ENCODE assay signal across 1 cellular context in the genomic region with DNA sequence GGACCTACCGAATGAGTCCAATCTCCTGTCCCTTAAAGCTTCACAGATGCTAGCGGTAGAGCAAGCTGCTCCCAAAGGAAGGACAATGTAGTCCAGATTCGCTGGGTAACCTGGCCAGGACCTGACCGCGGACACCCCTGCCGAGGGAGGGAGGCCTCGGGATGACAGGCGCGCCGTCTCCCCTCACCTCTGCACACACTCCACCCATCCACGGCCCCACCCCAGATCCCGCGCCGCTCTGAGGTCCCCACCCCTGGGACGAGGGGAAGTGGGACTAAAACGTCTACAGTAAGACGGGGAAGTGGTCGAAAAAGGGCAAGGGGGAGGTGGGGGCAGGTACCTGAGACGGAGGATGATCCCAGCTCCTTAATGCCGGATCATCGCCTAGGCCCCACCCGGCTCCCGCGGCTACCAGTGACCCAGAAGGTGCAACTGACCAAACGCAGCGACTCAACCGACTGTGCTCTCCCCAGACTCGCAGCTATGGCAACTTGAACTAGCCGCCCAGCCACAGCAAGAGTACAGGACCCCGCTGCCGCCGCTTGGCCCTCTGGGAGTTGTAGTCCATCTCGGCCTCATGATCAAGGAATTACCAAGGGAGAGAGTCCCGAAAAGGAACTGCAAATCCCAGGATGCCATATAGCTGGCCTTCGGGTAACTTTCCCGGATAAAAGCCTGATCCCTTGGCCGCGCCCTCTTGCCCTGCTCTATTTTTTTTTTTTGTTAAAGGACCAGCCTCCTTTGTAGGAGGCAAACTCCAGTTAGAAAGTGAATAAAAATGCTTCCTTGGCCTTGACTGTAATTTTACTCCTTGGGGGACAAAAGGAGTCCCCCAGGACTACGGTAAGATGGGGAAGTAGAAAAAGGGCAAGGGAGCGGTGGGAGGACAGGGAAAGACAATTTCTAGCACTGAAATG.
A peak's percentile ranks its signal among the peaks of the same experiment; 100 is the strongest.
TF ChIP-seq lines count a peak whose summit lies in the region.

A gene (minus strand): TSS at position 498 of the 917 bp plus-strand sequence.

TF ChIP-seq in H1, 55 proteins besides CTCF, POLR2A, EP300 and RAD21:
- TF ChIP-seq, protein P1, sequence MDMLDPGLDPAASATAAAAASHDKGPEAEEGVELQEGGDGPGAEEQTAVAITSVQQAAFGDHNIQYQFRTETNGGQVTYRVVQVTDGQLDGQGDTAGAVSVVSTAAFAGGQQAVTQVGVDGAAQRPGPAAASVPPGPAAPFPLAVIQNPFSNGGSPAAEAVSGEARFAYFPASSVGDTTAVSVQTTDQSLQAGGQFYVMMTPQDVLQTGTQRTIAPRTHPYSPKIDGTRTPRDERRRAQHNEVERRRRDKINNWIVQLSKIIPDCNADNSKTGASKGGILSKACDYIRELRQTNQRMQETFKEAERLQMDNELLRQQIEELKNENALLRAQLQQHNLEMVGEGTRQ (IDR thresholded peaks at IDR 0.05; ENCODE audit: low read length) = no peak
- no peak for TF ChIP-seq BCL11A (IDR thresholded peaks at IDR 0.05; ENCODE audit: low read depth in 2 of 2, low read length in 2 of 2)
- no peak for TF ChIP-seq TCF12 (IDR thresholded peaks at IDR 0.05; ENCODE audit: low read depth, low read length)
- TF ChIP-seq, protein P2, sequence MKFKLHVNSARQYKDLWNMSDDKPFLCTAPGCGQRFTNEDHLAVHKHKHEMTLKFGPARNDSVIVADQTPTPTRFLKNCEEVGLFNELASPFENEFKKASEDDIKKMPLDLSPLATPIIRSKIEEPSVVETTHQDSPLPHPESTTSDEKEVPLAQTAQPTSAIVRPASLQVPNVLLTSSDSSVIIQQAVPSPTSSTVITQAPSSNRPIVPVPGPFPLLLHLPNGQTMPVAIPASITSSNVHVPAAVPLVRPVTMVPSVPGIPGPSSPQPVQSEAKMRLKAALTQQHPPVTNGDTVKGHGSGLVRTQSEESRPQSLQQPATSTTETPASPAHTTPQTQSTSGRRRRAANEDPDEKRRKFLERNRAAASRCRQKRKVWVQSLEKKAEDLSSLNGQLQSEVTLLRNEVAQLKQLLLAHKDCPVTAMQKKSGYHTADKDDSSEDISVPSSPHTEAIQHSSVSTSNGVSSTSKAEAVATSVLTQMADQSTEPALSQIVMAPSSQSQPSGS (IDR thresholded peaks at IDR 0.05; ENCODE audit: low read length) = no peak
- no peak for TF ChIP-seq EGR1 (IDR thresholded peaks at IDR 0.05; ENCODE audit: borderline replicate concordance, low read depth, low read length)
- no peak for TF ChIP-seq SP1 (IDR thresholded peaks at IDR 0.05; ENCODE audit: low read depth, low read length)
- peak; percentile 39; the same call in 1 of the 2 replicates for TF ChIP-seq PHF8 (conservative IDR thresholded peaks at IDR 0.05; ENCODE audit: low read depth, low read length)
- peak; percentile 87 for TF ChIP-seq TAF1 (IDR thresholded peaks at IDR 0.05; ENCODE audit: low read depth, low read length)
- no peak for TF ChIP-seq GABPA (IDR thresholded peaks at IDR 0.05; ENCODE audit: borderline replicate concordance, insufficient read depth, low read length)
- TF ChIP-seq CREB1 (IDR thresholded peaks at IDR 0.05) = peak; percentile 32; the same call in 1 of the 2 replicates
- TF ChIP-seq CBX8 (IDR thresholded peaks at IDR 0.05; ENCODE audit: borderline replicate concordance, low read depth, low read length) = no peak
- no peak for TF ChIP-seq SIRT6 (IDR thresholded peaks at IDR 0.05; ENCODE audit: low read length)
- TF ChIP-seq ASH2L (IDR thresholded peaks at IDR 0.05; ENCODE audit: low read length) = peak; percentile 92
- TF ChIP-seq EZH2 (IDR thresholded peaks at IDR 0.05; ENCODE audit: low read depth, low read length, severe bottlenecking) = no peak
- TF ChIP-seq CTBP2 (IDR thresholded peaks at IDR 0.05; ENCODE audit: borderline replicate concordance, insufficient read depth, insufficient read length, low read length) = no peak
- TF ChIP-seq POU5F1 (IDR thresholded peaks at IDR 0.05; ENCODE audit: low read depth, low read length) = no peak
- TF ChIP-seq SIX5 (IDR thresholded peaks at IDR 0.05; ENCODE audit: low read depth, low read length) = peak; percentile 94
- TF ChIP-seq JUND (IDR thresholded peaks at IDR 0.05; ENCODE audit: low read length) = no peak
- TF ChIP-seq KDM4A (IDR thresholded peaks at IDR 0.05; ENCODE audit: low read depth, low read length, severe bottlenecking) = peak; percentile 64
- no peak for TF ChIP-seq CEBPB (IDR thresholded peaks at IDR 0.05; ENCODE audit: low read depth, low read length)
- TF ChIP-seq SP2 (IDR thresholded peaks at IDR 0.05; ENCODE audit: low read length) = no peak
- TF ChIP-seq RXRA (IDR thresholded peaks at IDR 0.05; ENCODE audit: insufficient read depth, low read depth, low read length) = no peak
- TF ChIP-seq GTF2F1 (IDR thresholded peaks at IDR 0.05; ENCODE audit: borderline replicate concordance, low read depth, low read length) = no peak
- no peak for TF ChIP-seq TAF7 (optimal IDR thresholded peaks at IDR 0.05; ENCODE audit: borderline replicate concordance, low read depth, low read length)
- TF ChIP-seq, protein P3, sequence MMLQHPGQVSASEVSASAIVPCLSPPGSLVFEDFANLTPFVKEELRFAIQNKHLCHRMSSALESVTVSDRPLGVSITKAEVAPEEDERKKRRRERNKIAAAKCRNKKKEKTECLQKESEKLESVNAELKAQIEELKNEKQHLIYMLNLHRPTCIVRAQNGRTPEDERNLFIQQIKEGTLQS (IDR thresholded peaks at IDR 0.05; ENCODE audit: insufficient read depth, low read depth, low read length) = no peak
- TF ChIP-seq YY1 (IDR thresholded peaks at IDR 0.05; ENCODE audit: low read depth, low read length) = peak; percentile 50; the same call in 1 of the 2 replicates
- TF ChIP-seq, protein P4, sequence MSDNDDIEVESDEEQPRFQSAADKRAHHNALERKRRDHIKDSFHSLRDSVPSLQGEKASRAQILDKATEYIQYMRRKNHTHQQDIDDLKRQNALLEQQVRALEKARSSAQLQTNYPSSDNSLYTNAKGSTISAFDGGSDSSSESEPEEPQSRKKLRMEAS (IDR thresholded peaks at IDR 0.05) = no peak
- no peak for TF ChIP-seq RFX5 (IDR thresholded peaks at IDR 0.05; ENCODE audit: borderline replicate concordance, low read depth, low read length)
- no peak for TF ChIP-seq SRF (IDR thresholded peaks at IDR 0.05; ENCODE audit: low read depth, low read length)
- no peak for TF ChIP-seq KDM1A (IDR thresholded peaks at IDR 0.05; ENCODE audit: borderline replicate concordance, low read length)
- no peak for TF ChIP-seq CHD2 (IDR thresholded peaks at IDR 0.05; ENCODE audit: low read length)
- peak; percentile 41; the same call in 1 of the 2 replicates for TF ChIP-seq RBBP5 (IDR thresholded peaks at IDR 0.05; ENCODE audit: borderline replicate concordance, low read depth, low read length)
- no peak for TF ChIP-seq TEAD4 (IDR thresholded peaks at IDR 0.05; ENCODE audit: low read depth, low read length)
- no peak for TF ChIP-seq CBX5 (IDR thresholded peaks at IDR 0.05; ENCODE audit: low read depth, low read length)
- TF ChIP-seq NRF1 (IDR thresholded peaks at IDR 0.05; ENCODE audit: low read depth, low read length) = no peak
- no peak for TF ChIP-seq RNF2 (IDR thresholded peaks at IDR 0.05; ENCODE audit: borderline replicate concordance, low read depth, low read length, missing control alignments, poor library complexity, severe bottlenecking)
- TF ChIP-seq HDAC2 (IDR thresholded peaks at IDR 0.05; ENCODE audit: borderline replicate concordance in 1 of 2, low read depth in 2 of 2, low read length in 2 of 2) = peak in 1 of 2 experiments; percentile 79; a peak in 1 of 4 replicates
- no peak for TF ChIP-seq HDAC6 (IDR thresholded peaks at IDR 0.05; ENCODE audit: low read depth, low read length)
- peak; percentile 55; the same call in 1 of the 2 replicates for TF ChIP-seq POLR2AphosphoS5 (IDR thresholded peaks at IDR 0.05; ENCODE audit: low read depth, low read length)
- TF ChIP-seq CHD1 (IDR thresholded peaks at IDR 0.05; ENCODE audit: low read depth, low read length) = no peak
- TF ChIP-seq SAP30 (IDR thresholded peaks at IDR 0.05; ENCODE audit: insufficient read depth, insufficient replicate concordance, low read length) = peak; percentile 61
- TF ChIP-seq SIN3A (conservative IDR thresholded peaks at IDR 0.05 in 1 of 2, IDR thresholded peaks at IDR 0.05 in 1 of 2; ENCODE audit: low read depth in 1 of 2, low read length in 2 of 2) = peak in 1 of 2 experiments; percentile 88; a peak in 2 of 4 replicates
- no peak for TF ChIP-seq MAFK (IDR thresholded peaks at IDR 0.05; ENCODE audit: low read depth, low read length)
- no peak for TF ChIP-seq NANOG (IDR thresholded peaks at IDR 0.05; ENCODE audit: insufficient read depth, low read depth, low read length, poor library complexity, severe bottlenecking)
- no peak for TF ChIP-seq FOSL1 (IDR thresholded peaks at IDR 0.05; ENCODE audit: insufficient read depth, low read depth, low read length)
- TF ChIP-seq TBP (IDR thresholded peaks at IDR 0.05; ENCODE audit: low read depth, low read length) = peak; percentile 82
- no peak for TF ChIP-seq KDM5A (IDR thresholded peaks at IDR 0.05; ENCODE audit: low read length)
- no peak for TF ChIP-seq ZNF274 (IDR thresholded peaks at IDR 0.05; ENCODE audit: borderline replicate concordance, extremely low read depth, low read length)
- no peak for TF ChIP-seq JUN (IDR thresholded peaks at IDR 0.05; ENCODE audit: low read depth, low read length)
- TF ChIP-seq SP4 (IDR thresholded peaks at IDR 0.05; ENCODE audit: low read length) = no peak
- no peak for TF ChIP-seq BRCA1 (IDR thresholded peaks at IDR 0.05; ENCODE audit: low read depth, low read length)
- TF ChIP-seq, protein P5, sequence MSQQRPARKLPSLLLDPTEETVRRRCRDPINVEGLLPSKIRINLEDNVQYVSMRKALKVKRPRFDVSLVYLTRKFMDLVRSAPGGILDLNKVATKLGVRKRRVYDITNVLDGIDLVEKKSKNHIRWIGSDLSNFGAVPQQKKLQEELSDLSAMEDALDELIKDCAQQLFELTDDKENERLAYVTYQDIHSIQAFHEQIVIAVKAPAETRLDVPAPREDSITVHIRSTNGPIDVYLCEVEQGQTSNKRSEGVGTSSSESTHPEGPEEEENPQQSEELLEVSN (IDR thresholded peaks at IDR 0.05) = no peak
- TF ChIP-seq, protein P6, sequence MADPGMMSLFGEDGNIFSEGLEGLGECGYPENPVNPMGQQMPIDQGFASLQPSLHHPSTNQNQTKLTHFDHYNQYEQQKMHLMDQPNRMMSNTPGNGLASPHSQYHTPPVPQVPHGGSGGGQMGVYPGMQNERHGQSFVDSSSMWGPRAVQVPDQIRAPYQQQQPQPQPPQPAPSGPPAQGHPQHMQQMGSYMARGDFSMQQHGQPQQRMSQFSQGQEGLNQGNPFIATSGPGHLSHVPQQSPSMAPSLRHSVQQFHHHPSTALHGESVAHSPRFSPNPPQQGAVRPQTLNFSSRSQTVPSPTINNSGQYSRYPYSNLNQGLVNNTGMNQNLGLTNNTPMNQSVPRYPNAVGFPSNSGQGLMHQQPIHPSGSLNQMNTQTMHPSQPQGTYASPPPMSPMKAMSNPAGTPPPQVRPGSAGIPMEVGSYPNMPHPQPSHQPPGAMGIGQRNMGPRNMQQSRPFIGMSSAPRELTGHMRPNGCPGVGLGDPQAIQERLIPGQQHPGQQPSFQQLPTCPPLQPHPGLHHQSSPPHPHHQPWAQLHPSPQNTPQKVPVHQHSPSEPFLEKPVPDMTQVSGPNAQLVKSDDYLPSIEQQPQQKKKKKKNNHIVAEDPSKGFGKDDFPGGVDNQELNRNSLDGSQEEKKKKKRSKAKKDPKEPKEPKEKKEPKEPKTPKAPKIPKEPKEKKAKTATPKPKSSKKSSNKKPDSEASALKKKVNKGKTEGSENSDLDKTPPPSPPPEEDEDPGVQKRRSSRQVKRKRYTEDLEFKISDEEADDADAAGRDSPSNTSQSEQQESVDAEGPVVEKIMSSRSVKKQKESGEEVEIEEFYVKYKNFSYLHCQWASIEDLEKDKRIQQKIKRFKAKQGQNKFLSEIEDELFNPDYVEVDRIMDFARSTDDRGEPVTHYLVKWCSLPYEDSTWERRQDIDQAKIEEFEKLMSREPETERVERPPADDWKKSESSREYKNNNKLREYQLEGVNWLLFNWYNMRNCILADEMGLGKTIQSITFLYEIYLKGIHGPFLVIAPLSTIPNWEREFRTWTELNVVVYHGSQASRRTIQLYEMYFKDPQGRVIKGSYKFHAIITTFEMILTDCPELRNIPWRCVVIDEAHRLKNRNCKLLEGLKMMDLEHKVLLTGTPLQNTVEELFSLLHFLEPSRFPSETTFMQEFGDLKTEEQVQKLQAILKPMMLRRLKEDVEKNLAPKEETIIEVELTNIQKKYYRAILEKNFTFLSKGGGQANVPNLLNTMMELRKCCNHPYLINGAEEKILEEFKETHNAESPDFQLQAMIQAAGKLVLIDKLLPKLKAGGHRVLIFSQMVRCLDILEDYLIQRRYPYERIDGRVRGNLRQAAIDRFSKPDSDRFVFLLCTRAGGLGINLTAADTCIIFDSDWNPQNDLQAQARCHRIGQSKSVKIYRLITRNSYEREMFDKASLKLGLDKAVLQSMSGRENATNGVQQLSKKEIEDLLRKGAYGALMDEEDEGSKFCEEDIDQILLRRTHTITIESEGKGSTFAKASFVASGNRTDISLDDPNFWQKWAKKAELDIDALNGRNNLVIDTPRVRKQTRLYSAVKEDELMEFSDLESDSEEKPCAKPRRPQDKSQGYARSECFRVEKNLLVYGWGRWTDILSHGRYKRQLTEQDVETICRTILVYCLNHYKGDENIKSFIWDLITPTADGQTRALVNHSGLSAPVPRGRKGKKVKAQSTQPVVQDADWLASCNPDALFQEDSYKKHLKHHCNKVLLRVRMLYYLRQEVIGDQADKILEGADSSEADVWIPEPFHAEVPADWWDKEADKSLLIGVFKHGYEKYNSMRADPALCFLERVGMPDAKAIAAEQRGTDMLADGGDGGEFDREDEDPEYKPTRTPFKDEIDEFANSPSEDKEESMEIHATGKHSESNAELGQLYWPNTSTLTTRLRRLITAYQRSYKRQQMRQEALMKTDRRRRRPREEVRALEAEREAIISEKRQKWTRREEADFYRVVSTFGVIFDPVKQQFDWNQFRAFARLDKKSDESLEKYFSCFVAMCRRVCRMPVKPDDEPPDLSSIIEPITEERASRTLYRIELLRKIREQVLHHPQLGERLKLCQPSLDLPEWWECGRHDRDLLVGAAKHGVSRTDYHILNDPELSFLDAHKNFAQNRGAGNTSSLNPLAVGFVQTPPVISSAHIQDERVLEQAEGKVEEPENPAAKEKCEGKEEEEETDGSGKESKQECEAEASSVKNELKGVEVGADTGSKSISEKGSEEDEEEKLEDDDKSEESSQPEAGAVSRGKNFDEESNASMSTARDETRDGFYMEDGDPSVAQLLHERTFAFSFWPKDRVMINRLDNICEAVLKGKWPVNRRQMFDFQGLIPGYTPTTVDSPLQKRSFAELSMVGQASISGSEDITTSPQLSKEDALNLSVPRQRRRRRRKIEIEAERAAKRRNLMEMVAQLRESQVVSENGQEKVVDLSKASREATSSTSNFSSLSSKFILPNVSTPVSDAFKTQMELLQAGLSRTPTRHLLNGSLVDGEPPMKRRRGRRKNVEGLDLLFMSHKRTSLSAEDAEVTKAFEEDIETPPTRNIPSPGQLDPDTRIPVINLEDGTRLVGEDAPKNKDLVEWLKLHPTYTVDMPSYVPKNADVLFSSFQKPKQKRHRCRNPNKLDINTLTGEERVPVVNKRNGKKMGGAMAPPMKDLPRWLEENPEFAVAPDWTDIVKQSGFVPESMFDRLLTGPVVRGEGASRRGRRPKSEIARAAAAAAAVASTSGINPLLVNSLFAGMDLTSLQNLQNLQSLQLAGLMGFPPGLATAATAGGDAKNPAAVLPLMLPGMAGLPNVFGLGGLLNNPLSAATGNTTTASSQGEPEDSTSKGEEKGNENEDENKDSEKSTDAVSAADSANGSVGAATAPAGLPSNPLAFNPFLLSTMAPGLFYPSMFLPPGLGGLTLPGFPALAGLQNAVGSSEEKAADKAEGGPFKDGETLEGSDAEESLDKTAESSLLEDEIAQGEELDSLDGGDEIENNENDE (IDR thresholded peaks at IDR 0.05; ENCODE audit: insufficient replicate concordance, low read length) = no peak
- no peak for TF ChIP-seq BACH1 (IDR thresholded peaks at IDR 0.05; ENCODE audit: low read length)
- no peak for TF ChIP-seq SUZ12 (IDR thresholded peaks at IDR 0.05; ENCODE audit: low read length)
